16 cellular contexts compared by ENCODE assay signal in genomic region chr21:45126085-45126687, GRCh38. TPM values are rescaled to one million over a fixed set of nuclear protein-coding genes. Genes with fewer than 3 reads are reported as not detected.
A peak's percentile ranks its signal among the peaks of the same experiment; 100 is the strongest.
DNase-seq lines count a peak whose midpoint lies in the region; ATAC-seq lines count a peak whose summit lies in the region.
"Had no signal": no experiment of that assay in that cellular context is flagged by ENCODE, and none has a peak within 500 bp of the region (broad histone marks: within the 10 kb centered on the region; RNA-seq: fewer than 3 reads in every experiment).

No MANE protein-coding gene starts in this region.

- H3K4ac ChIP-seq in trophoblast cell (ENCODE audit: low read depth, low read length) = no peak overlapping the region

- ATAC-seq in GM21786 (IDR thresholded peaks at IDR 0.05; ENCODE audit: unreplicated experiment) (no peak), HG03521 (IDR thresholded peaks at IDR 0.05; ENCODE audit: unreplicated experiment) (no peak)

- peak; percentile 79 for DNase-seq in D341Med (ENCODE audit: low spot score)
- peak; percentile 71 to 83 for DNase-seq in NCI-H187 (lab: John Stamatoyannopoulos, UW)
- DNase-seq in SK-N-MC (ENCODE audit: low read depth, low spot score) = no peak
- no peak for DNase-seq in trophoblast cell
- DNase-seq in NCI-H774 (lab: John Stamatoyannopoulos, UW) = no peak
- DNase-seq: activated CD4-positive, alpha-beta T cell treated with anti-CD3 and anti-CD28 coated beads, Interleukin-2, amount 50 U/mL, for 48 hours; cortex of kidney; HCEC 1CT; NCI-H1436 treated with DMSO at 0.1 percent for 48 hours; nucleus accumbens; Right ventricle myocardium superior; small intestine had no signal

- no peaks in the 10 kb centered on the region for H3K79me1 ChIP-seq in trophoblast cell (ENCODE audit: low read length)

- H3K4me3 ChIP-seq in SK-N-MC = no peak overlapping the region
- peak overlapping the region; percentile 20 for H3K4me3 ChIP-seq in trophoblast cell (ENCODE audit: low read depth, low read length)

- no peak overlapping the region for H2BK12ac ChIP-seq in trophoblast cell (ENCODE audit: low read length)

- no peaks in the 10 kb centered on the region; the same call in 1 of the 2 replicates for H3K36me3 ChIP-seq in SK-N-MC (ENCODE audit: insufficient read depth, low read length)
- H3K36me3 ChIP-seq in trophoblast cell (ENCODE audit: control insufficient read depth in 1 of 2, insufficient read depth in 2 of 2, low read length in 2 of 2) = peaks cover 2 to 8% of the 10 kb centered on the region in 2 experiments

- H4K91ac ChIP-seq in trophoblast cell (ENCODE audit: low read depth, low read length) = no peak overlapping the region

- no peak overlapping the region for H2AK5ac ChIP-seq in trophoblast cell (ENCODE audit: low read length)

- H3K9ac ChIP-seq in SK-N-MC (ENCODE audit: insufficient read length) (peak overlapping the region; percentile 30), trophoblast cell (ENCODE audit: low read length) (no peak overlapping the region)

- H3K79me2 ChIP-seq in trophoblast cell (ENCODE audit: control insufficient read depth, insufficient read depth, low read length, poor library complexity) = no peaks in the 10 kb centered on the region

- no peak overlapping the region for H3K14ac ChIP-seq in trophoblast cell (ENCODE audit: low read length)

- H3K27ac ChIP-seq in SK-N-MC (peak overlapping the region; percentile 67), trophoblast cell (ENCODE audit: low read depth, low read length) (no peak overlapping the region)
- H3K27ac ChIP-seq: C4-2B, epithelial cell of prostate had no signal

- H4K12ac ChIP-seq in trophoblast cell (ENCODE audit: low read depth, low read length) = no peak overlapping the region

- H2AFZ ChIP-seq in trophoblast cell (ENCODE audit: insufficient read depth, low read length, poor library complexity) = no peak overlapping the region

- no peak overlapping the region for H3K23ac ChIP-seq in trophoblast cell (ENCODE audit: low read length)

- no peak overlapping the region for H3K4me2 ChIP-seq in trophoblast cell (ENCODE audit: low read length)

- H4K8ac ChIP-seq in trophoblast cell (ENCODE audit: low read depth, low read length) = no peak overlapping the region

- H3K9me3 ChIP-seq in SK-N-MC (ENCODE audit: low read depth, low read length) (no peaks in the 10 kb centered on the region), trophoblast cell (ENCODE audit: insufficient read depth, low read depth, low read length) (peaks cover 2% of the 10 kb centered on the region)

- H2BK120ac ChIP-seq in trophoblast cell (ENCODE audit: insufficient read depth, low read length, poor library complexity) = no peak overlapping the region

- no peaks in the 10 kb centered on the region for H3K27me3 ChIP-seq in trophoblast cell (ENCODE audit: insufficient read depth, low read length)

- H3K4me1 ChIP-seq in trophoblast cell (ENCODE audit: control insufficient read depth in 1 of 2, insufficient read depth in 2 of 2, low read length in 2 of 2) = no peaks in the 10 kb centered on the region

- no CpG with 5 or more reads among the region's 12 CpGs for WGBS in trophoblast cell (ENCODE audit: extremely low coverage, insufficient coverage, insufficient read length)

- no peak overlapping the region for H2BK5ac ChIP-seq in trophoblast cell (ENCODE audit: low read depth, low read length, poor library complexity)

- no peak overlapping the region for H3K18ac ChIP-seq in trophoblast cell (ENCODE audit: low read length)

RNA-seq across cellular contexts. Expression of gene ADARB1, which starts 51.8 kb away (rescaled TPM):
- polyA plus RNA-seq in trophoblast cell (2013) = 12.9 and 14.2 TPM in 2 replicates

Comparison
In these comparisons a context has a peak if more than half of its experiments do, and no peak if none do; other contexts are left out.
1. DNase-seq: peak in D341Med (single experiment) and NCI-H187 (2 of 2); none in SK-N-MC (single experiment), trophoblast cell (0 of 2) and NCI-H774 (single experiment).